ENCODE assay signal across 14 cellular contexts in the genomic region with DNA sequence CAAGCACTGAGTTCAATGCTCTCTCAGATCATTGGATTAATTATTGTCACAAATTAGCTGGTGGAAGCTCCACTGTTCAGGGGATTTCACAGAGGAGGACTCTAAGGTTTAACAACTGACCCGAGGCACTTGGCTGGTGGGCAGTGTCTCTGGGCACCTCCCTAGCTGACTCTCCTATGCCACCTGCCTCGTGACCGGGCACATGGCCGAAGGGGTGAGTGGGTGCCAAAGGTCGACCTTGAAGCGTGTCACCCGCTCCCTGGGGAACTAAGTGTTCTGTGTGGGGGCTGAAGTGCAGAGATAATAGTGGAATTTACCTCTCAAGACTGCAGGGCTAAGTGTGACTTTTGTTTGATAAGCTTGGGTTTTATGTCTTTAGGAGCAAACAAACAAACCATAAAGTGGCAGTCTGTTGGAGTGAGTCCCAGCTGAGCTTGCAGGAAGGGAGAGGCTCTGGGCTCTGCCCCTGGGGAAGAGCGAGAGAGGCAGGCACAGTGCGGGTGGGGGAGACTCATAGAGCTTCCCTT.
A peak's percentile ranks its signal among the peaks of the same experiment; 100 is the strongest.
DNase-seq lines count a peak whose midpoint lies in the region; ATAC-seq, FAIRE-seq and TF ChIP-seq lines count a peak whose summit lies in the region.
"Had no signal": no experiment of that assay in that cellular context is flagged by ENCODE, and none has a peak within 500 bp of the region (broad histone marks: within the 10 kb centered on the region; RNA-seq: fewer than 3 reads in every experiment).

No MANE protein-coding gene starts in this region.

- no peaks in the 10 kb centered on the region for H3K9me3 ChIP-seq in thoracic aorta
- H3K9me3 ChIP-seq in SK-N-SH = no peaks in the 10 kb centered on the region
- H3K9me3 ChIP-seq: gastrocnemius medialis had no signal

- H3K9ac ChIP-seq in SK-N-SH = no peak overlapping the region

- POLR2A ChIA-PET in SK-N-SH (lab: Yijun Ruan, JAX) = no interaction called here

- no peaks in the 10 kb centered on the region for H3K79me2 ChIP-seq in SK-N-SH (ENCODE audit: insufficient read depth)

- TF ChIP-seq RAD21 in SK-N-SH (IDR thresholded peaks at IDR 0.05; ENCODE audit: low read length) = no peak

- H3K27me3 ChIP-seq in thoracic aorta (replicated peaks; ENCODE audit: insufficient read depth) (no peaks in the 10 kb centered on the region), dorsolateral prefrontal cortex (no peaks in the 10 kb centered on the region), SK-N-SH (ENCODE audit: insufficient read depth) (no peaks in the 10 kb centered on the region)
- H3K27me3 ChIP-seq: gastrocnemius medialis had no signal

- peaks cover 14 to 19% of the 10 kb centered on the region in 2 donors for H3K4me1 ChIP-seq in thoracic aorta (ENCODE audit: control insufficient read depth in 1 of 2, low read depth in 2 of 2)
- no peaks in the 10 kb centered on the region for H3K4me1 ChIP-seq in SK-N-SH (ENCODE audit: control insufficient read depth in 1 of 2, insufficient read depth in 2 of 2, low read depth in 1 of 2, low read length in 1 of 2)

- no peak overlapping the region for H3K4me2 ChIP-seq in SK-N-SH

- ATAC-seq in thoracic aorta (ENCODE audit: insufficient number of reproducible peaks, low FRiP score, low read depth) = no peak
- ATAC-seq: activated naive CD8-positive, alpha-beta T cell treated with anti-CD3 and anti-CD28 coated beads, Interleukin-2, amount 50 U/mL, for 24 hours had no signal

- FAIRE-seq in RCC 7860 (lab: Jason Lieb, UNC) = no peak
- FAIRE-seq: HTR-8/SVneo had no signal

- CTCF ChIA-PET in SK-N-SH (lab: Yijun Ruan, JAX) = interaction anchor here (1.3 kb wide), 1 partner anchor 11 kb away, joined by 4 read pairs; no protein-coding TSS in a partner anchor

- H3K36me3 ChIP-seq in thoracic aorta = no peaks in the 10 kb centered on the region
- no peaks in the 10 kb centered on the region for H3K36me3 ChIP-seq in SK-N-SH (replicated peaks in 1 of 2; ENCODE audit: control insufficient read depth in 1 of 2, insufficient read depth in 2 of 2, low read length in 1 of 2)
- H3K36me3 ChIP-seq: gastrocnemius medialis had no signal

- H3F3A ChIP-seq in SK-N-SH (replicated peaks; ENCODE audit: insufficient read depth) = no peaks in the 10 kb centered on the region

- no peak for TF ChIP-seq EP300 in SK-N-SH (IDR thresholded peaks at IDR 0.05; ENCODE audit: borderline replicate concordance in 1 of 2, low read depth in 1 of 2, low read length in 1 of 2)

- peak; percentile 67 for DNase-seq in NCI-H1105 treated with DMSO at 0.1 percent for 48 hours (lab: John Stamatoyannopoulos, UW)
- peak; percentile 20 for DNase-seq in RCC 7860 (ENCODE audit: low spot score)
- peak; percentile 41 for DNase-seq in left kidney (ENCODE audit: low read depth, low spot score)
- no peak for DNase-seq in thoracic aorta (ENCODE audit: low spot score)
- DNase-seq in dorsolateral prefrontal cortex = no peak
- no peak for DNase-seq in NK-92 treated with Interleukin-12 subunit alpha and Interleukin-12 subunit beta, amount 100 ng/mL, for 24 hours (lab: John Stamatoyannopoulos, UW)
- no peak for DNase-seq in SK-N-SH
- no peak for DNase-seq in retina
- DNase-seq: activated naive CD8-positive, alpha-beta T cell treated with anti-CD3 and anti-CD28 coated beads, Interleukin-2, amount 50 U/mL, for 24 hours; COR-L47; GOT3; NCI-H1417 treated with DMSO at 0.1 percent for 48 hours had no signal

- H3K27ac ChIP-seq in thoracic aorta (peak overlapping the region in 1 of 2 donors; percentile 49), dorsolateral prefrontal cortex (no peak overlapping the region), SK-N-SH (ENCODE audit: low read depth in 2 of 2, low read length in 1 of 2) (no peak overlapping the region)

- no peak overlapping the region for H2AFZ ChIP-seq in SK-N-SH (ENCODE audit: low read depth)

- H3K9me2 ChIP-seq in SK-N-SH = no peaks in the 10 kb centered on the region

- WGBS in SK-N-SH (ENCODE audit: low lambda C conversion rate) = 74% methylated on average over 7 of the region's 9 CpGs

- H4K20me1 ChIP-seq in SK-N-SH (ENCODE audit: insufficient read depth) = no peaks in the 10 kb centered on the region

- TF ChIP-seq CTCF in thoracic aorta (IDR thresholded peaks at IDR 0.05) (no peak), dorsolateral prefrontal cortex (IDR thresholded peaks at IDR 0.05 in 54 of 56, conservative IDR thresholded peaks at IDR 0.05 in 2 of 56; ENCODE audit: low read depth in 1 of 56, partially characterized antibody in 56 of 56) (no peak), SK-N-SH (IDR thresholded peaks at IDR 0.05) (no peak)

- intact Hi-C loops in dorsolateral prefrontal cortex (cut with DNase I) = no loop called here

- H3K4me3 ChIP-seq in thoracic aorta = peak overlapping the region; percentile 13
- H3K4me3 ChIP-seq in dorsolateral prefrontal cortex = no peak overlapping the region
- no peak overlapping the region for H3K4me3 ChIP-seq in SK-N-SH (ENCODE audit: low read depth in 2 of 2, low read length in 1 of 2)
- H3K4me3 ChIP-seq: gastrocnemius medialis had no signal

TF ChIP-seq in SK-N-SH, 30 proteins besides CTCF, POLR2A, EP300 and RAD21:
- TF ChIP-seq SMC3 (IDR thresholded peaks at IDR 0.05; ENCODE audit: low read depth, low read length) = no peak
- no peak for TF ChIP-seq GABPA (IDR thresholded peaks at IDR 0.05; ENCODE audit: low read depth)
- TF ChIP-seq FOSL2 (IDR thresholded peaks at IDR 0.05; ENCODE audit: borderline replicate concordance, low read depth) = no peak
- no peak for TF ChIP-seq RFX5 (IDR thresholded peaks at IDR 0.05; ENCODE audit: low read length)
- no peak for TF ChIP-seq USF1 (IDR thresholded peaks at IDR 0.05; ENCODE audit: borderline replicate concordance, low read depth)
- no peak for TF ChIP-seq MXI1 (IDR thresholded peaks at IDR 0.05; ENCODE audit: low read depth, low read length)

Comparison
In these comparisons a context has a peak if more than half of its experiments do, and no peak if none do; other contexts are left out.
1. DNase-seq: peak in NCI-H1105 treated with DMSO at 0.1 percent for 48 hours (single experiment), RCC 7860 (single experiment) and left kidney (single experiment); none in thoracic aorta (single experiment), dorsolateral prefrontal cortex (0 of 10), NK-92 treated with Interleukin-12 subunit alpha and Interleukin-12 subunit beta, amount 100 ng/mL, for 24 hours (single experiment), SK-N-SH (single experiment) and retina (single experiment).